In genomic region chrX:112789931-112790330, GRCh38 we compare ENCODE assay signal across 29 cellular contexts.
"Had no signal": no experiment of that assay in that cellular context is flagged by ENCODE, and none has a peak within 500 bp of the region (broad histone marks: within the 10 kb centered on the region; RNA-seq: fewer than 3 reads in every experiment).

No MANE protein-coding gene starts in this region.

- H3K36me3 ChIP-seq: adrenal gland had no signal

- ATAC-seq: activated CD4-positive, alpha-beta T cell treated with anti-CD3 and anti-CD28 coated beads for 36 hours; activated naive CD4-positive, alpha-beta T cell treated with anti-CD3 and anti-CD28 coated beads, Interleukin-2, amount 50 U/mL, for 72 hours; activated T-cell treated with anti-CD3 and anti-CD28 coated beads, Interleukin-2, amount 50 U/mL, for 4 hours; body of pancreas; effector memory CD8-positive, alpha-beta T cell; gastroesophageal sphincter; T-helper 17 cell had no signal

- H3K27ac ChIP-seq: adrenal gland, body of pancreas, esophagus muscularis mucosa, gastroesophageal sphincter had no signal

- H3K27me3 Mint-ChIP-seq: activated CD4-positive, alpha-beta memory T cell treated with anti-CD3 and anti-CD28 coated beads for 36 hours; activated CD4-positive, alpha-beta T cell treated with anti-CD3 and anti-CD28 coated beads for 36 hours; activated CD4-positive, alpha-beta T cell treated with anti-CD3 and anti-CD28 coated beads, Interleukin-2, amount 10 ng/mL, durations not matched to agents 24 days and 14 days; activated naive CD4-positive, alpha-beta T cell treated with anti-CD3 and anti-CD28 coated beads, Interleukin-2, amount 10 ng/mL, durations not matched to agents 7 days and 5 days; effector memory CD8-positive, alpha-beta T cell; T-helper 17 cell had no signal

- FAIRE-seq: colon had no signal

- H3K4me3 Mint-ChIP-seq: activated CD4-positive, alpha-beta memory T cell treated with anti-CD3 and anti-CD28 coated beads for 36 hours; activated CD4-positive, alpha-beta T cell treated with anti-CD3 and anti-CD28 coated beads for 36 hours; activated CD4-positive, alpha-beta T cell treated with anti-CD3 and anti-CD28 coated beads, Interleukin-2, amount 10 ng/mL, durations not matched to agents 24 days and 14 days; activated naive CD4-positive, alpha-beta T cell treated with anti-CD3 and anti-CD28 coated beads, Interleukin-2, amount 10 ng/mL, durations not matched to agents 7 days and 5 days; activated T-cell treated with anti-CD3 and anti-CD28 coated beads, Interleukin-2, amount 50 U/mL, for 4 hours; effector memory CD8-positive, alpha-beta T cell; T-helper 17 cell; T-helper 2 cell treated with Interferon-gamma antibody and Interleukin-4, amounts not matched to agents 5 μg/mL and 100 μg/mL, for 36 hours had no signal

- H3K36me3 Mint-ChIP-seq: activated naive CD4-positive, alpha-beta T cell treated with anti-CD3 and anti-CD28 coated beads, Interleukin-2, amount 10 ng/mL, durations not matched to agents 7 days and 5 days; activated naive CD4-positive, alpha-beta T cell treated with anti-CD3 and anti-CD28 coated beads, Interleukin-2, amount 50 U/mL, for 72 hours had no signal

- H3K27me3 ChIP-seq: body of pancreas, esophagus muscularis mucosa, gastroesophageal sphincter had no signal

- H3K4me1 ChIP-seq: adrenal gland, esophagus muscularis mucosa, gastroesophageal sphincter had no signal

- DNase-seq: activated CD4-positive, alpha-beta memory T cell treated with anti-CD3 and anti-CD28 coated beads for 36 hours; activated CD4-positive, alpha-beta T cell treated with anti-CD3 and anti-CD28 coated beads for 36 hours; activated CD4-positive, alpha-beta T cell treated with anti-CD3 and anti-CD28 coated beads, Interleukin-2, amount 10 ng/mL, durations not matched to agents 24 days and 14 days; activated CD4-positive, CD25-positive, alpha-beta regulatory T cell; activated CD4-positive, CD25-positive, alpha-beta regulatory T cell treated with anti-CD3 and anti-CD28 coated beads, Interleukin-2, amount 50 U/mL, for 72 hours; activated CD8-positive, alpha-beta memory T cell treated with anti-CD3 and anti-CD28 coated beads for 24 hours; activated gamma-delta T cell; activated naive CD4-positive, alpha-beta T cell; activated naive CD4-positive, alpha-beta T cell treated with anti-CD3 and anti-CD28 coated beads, Interleukin-2, amount 10 ng/mL, durations not matched to agents 7 days and 5 days; activated T-cell treated with anti-CD3 and anti-CD28 coated beads, Interleukin-2, amount 50 U/mL, for 4 hours; adrenal gland; amygdala; aorta; body of pancreas; cortex of kidney; dermis blood vessel endothelial cell; effector CD4-positive, alpha-beta T cell; effector memory CD8-positive, alpha-beta T cell; erythroblast; foreskin melanocyte; T-helper 1 cell; T-helper 17 cell; T1000 had no signal

- H3K9me3 Mint-ChIP-seq: activated CD4-positive, alpha-beta memory T cell treated with anti-CD3 and anti-CD28 coated beads for 36 hours; activated CD4-positive, alpha-beta T cell treated with anti-CD3 and anti-CD28 coated beads, Interleukin-2, amount 10 ng/mL, durations not matched to agents 24 days and 14 days; activated naive CD4-positive, alpha-beta T cell treated with anti-CD3 and anti-CD28 coated beads, Interleukin-2, amount 10 ng/mL, durations not matched to agents 7 days and 5 days; activated naive CD4-positive, alpha-beta T cell treated with anti-CD3 and anti-CD28 coated beads, Interleukin-2, amount 50 U/mL, for 72 hours; activated T-cell treated with anti-CD3 and anti-CD28 coated beads, Interleukin-2, amount 50 U/mL, for 4 hours; activated T-helper 2 cell treated with anti-CD3 and anti-CD28 coated beads, Interferon-gamma antibody, Interleukin-2, Interleukin-4, amounts not matched to agents 10 μg/mL and 5 μg/mL and 100 μg/mL, durations not matched to agents 14 hours and 24 hours and 36 hours; effector memory CD8-positive, alpha-beta T cell; T-helper 2 cell treated with Interferon-gamma antibody and Interleukin-4, amounts not matched to agents 5 μg/mL and 100 μg/mL, for 36 hours had no signal

- H3K4me1 Mint-ChIP-seq: activated CD4-positive, alpha-beta T cell treated with anti-CD3 and anti-CD28 coated beads for 36 hours; activated CD4-positive, alpha-beta T cell treated with anti-CD3 and anti-CD28 coated beads, Interleukin-2, amount 10 ng/mL, durations not matched to agents 24 days and 14 days; activated naive CD4-positive, alpha-beta T cell treated with anti-CD3 and anti-CD28 coated beads, Interleukin-2, amount 10 ng/mL, durations not matched to agents 7 days and 5 days; T-helper 17 cell had no signal

- H3K4me3 ChIP-seq: adrenal gland, body of pancreas, esophagus muscularis mucosa, gastroesophageal sphincter had no signal

- H3K9me3 ChIP-seq: adrenal gland, body of pancreas, esophagus muscularis mucosa, gastroesophageal sphincter had no signal

- H3K27ac Mint-ChIP-seq: activated CD4-positive, alpha-beta memory T cell treated with anti-CD3 and anti-CD28 coated beads for 36 hours; activated CD4-positive, alpha-beta T cell treated with anti-CD3 and anti-CD28 coated beads for 36 hours; activated CD4-positive, alpha-beta T cell treated with anti-CD3 and anti-CD28 coated beads, Interleukin-2, amount 10 ng/mL, durations not matched to agents 24 days and 14 days; activated naive CD4-positive, alpha-beta T cell treated with anti-CD3 and anti-CD28 coated beads, Interleukin-2, amount 10 ng/mL, durations not matched to agents 7 days and 5 days; activated naive CD4-positive, alpha-beta T cell treated with anti-CD3 and anti-CD28 coated beads, Interleukin-2, amount 50 U/mL, for 72 hours; activated T-helper 2 cell treated with anti-CD3 and anti-CD28 coated beads, Interferon-gamma antibody, Interleukin-2, Interleukin-4, amounts not matched to agents 10 μg/mL and 5 μg/mL and 100 μg/mL, durations not matched to agents 14 hours and 24 hours and 36 hours; effector memory CD8-positive, alpha-beta T cell; T-helper 17 cell; T-helper 2 cell treated with Interferon-gamma antibody and Interleukin-4, amounts not matched to agents 5 μg/mL and 100 μg/mL, for 36 hours had no signal
